In genomic region chr21:27759091-27759659, GRCh38 we compare ENCODE assay signal across 9 cellular contexts.
DNase-seq lines count a peak whose midpoint lies in the region; ATAC-seq and TF ChIP-seq lines count a peak whose summit lies in the region.
"Had no signal": no experiment of that assay in that cellular context is flagged by ENCODE, and none has a peak within 500 bp of the region (broad histone marks: within the 10 kb centered on the region; RNA-seq: fewer than 3 reads in every experiment).

No MANE protein-coding gene starts in this region.

- no peaks in the 10 kb centered on the region for H3K36me3 ChIP-seq in PC-9 (ENCODE audit: low read depth)
- H3K36me3 ChIP-seq in osteoblast (ENCODE audit: insufficient read depth, low read length): no peaks in the 10 kb centered on the region

- CTCF ChIA-PET in PC-9 (lab: Charles Lee): interaction anchor here (0.7 kb wide), 2 partner anchors 260 to 990 kb away, joined by 3 read pairs; no protein-coding TSS in a partner anchor

- no peaks in the 10 kb centered on the region for H3K9me2 ChIP-seq in PC-9 (ENCODE audit: insufficient read depth)

- H3K27me3 ChIP-seq in PC-9 (ENCODE audit: insufficient read depth, low read depth): no peaks in the 10 kb centered on the region
- H3K27me3 ChIP-seq in foreskin keratinocyte: no peaks in the 10 kb centered on the region
- no peaks in the 10 kb centered on the region for H3K27me3 ChIP-seq in osteoblast (ENCODE audit: insufficient read depth, low read length)

- no peak overlapping the region for H3K4me3 Mint-ChIP-seq in stimulated activated naive B cell treated with anti-CD40 and anti-IgM and Interleukin-4, amounts not matched to agents 10 μg/mL and 1 μg/mL and 100 μg/mL, for 72 hours
- H3K4me3 Mint-ChIP-seq: activated T-cell treated with anti-CD3 and anti-CD28 coated beads, Interleukin-2, amount 50 U/mL, for 24 hours had no signal

- H3K4me3 ChIP-seq in PC-9 (no peak overlapping the region), osteoblast (ENCODE audit: insufficient read depth, low read length) (no peak overlapping the region)

- TF ChIP-seq CTCF in PC-9 (conservative IDR thresholded peaks at IDR 0.05) (peak; percentile 40; the same call in 1 of the 2 replicates), foreskin keratinocyte (conservative IDR thresholded peaks at IDR 0.05) (peak; percentile 54), osteoblast (IDR thresholded peaks at IDR 0.05; ENCODE audit: extremely low read depth, low read depth, low read length) (peak; percentile 33)

- H2AFZ ChIP-seq in PC-9: no peak overlapping the region
- no peak overlapping the region for H2AFZ ChIP-seq in osteoblast (ENCODE audit: low read length)

- no peak overlapping the region for H3K27ac Mint-ChIP-seq in stimulated activated naive B cell treated with anti-CD40 and anti-IgM and Interleukin-4, amounts not matched to agents 10 μg/mL and 1 μg/mL and 100 μg/mL, for 72 hours
- H3K27ac Mint-ChIP-seq: activated T-cell treated with anti-CD3 and anti-CD28 coated beads, Interleukin-2, amount 50 U/mL, for 24 hours had no signal

- H3F3A ChIP-seq in PC-9 (ENCODE audit: insufficient read depth, low read depth): no peaks in the 10 kb centered on the region

- no peaks in the 10 kb centered on the region for H4K20me1 ChIP-seq in PC-9 (ENCODE audit: insufficient read depth)
- no peaks in the 10 kb centered on the region for H4K20me1 ChIP-seq in osteoblast (ENCODE audit: insufficient read depth, low read length)

- H3K79me2 ChIP-seq in PC-9 (ENCODE audit: low read depth): no peaks in the 10 kb centered on the region
- no peaks in the 10 kb centered on the region for H3K79me2 ChIP-seq in osteoblast (ENCODE audit: insufficient read depth, low read length)

- no TSS peak for BruUV-seq in PC-9 (replicated peaks; lab: Mats Ljungman, UMichigan)

- no peaks in the 10 kb centered on the region for H3K4me1 Mint-ChIP-seq in stimulated activated naive B cell treated with anti-CD40 and anti-IgM and Interleukin-4, amounts not matched to agents 10 μg/mL and 1 μg/mL and 100 μg/mL, for 72 hours

- DNase-seq in ELF-1 (ENCODE audit: low read depth, low spot score) (peak; percentile 3), PC-9 (peak in 1 of 2 experiments; percentile 27), foreskin keratinocyte (no peak), osteoblast (ENCODE audit: insufficient read length, low spot score, missing footprints) (no peak), KG1 (lab: John Stamatoyannopoulos, UW) (no peak)
- DNase-seq in stimulated activated naive B cell treated with anti-CD40 and anti-IgM and Interleukin-4, amounts not matched to agents 10 μg/mL and 1 μg/mL and 100 μg/mL, for 72 hours: no peak
- DNase-seq: activated T-cell treated with anti-CD3 and anti-CD28 coated beads, Interleukin-2, amount 50 U/mL, for 24 hours had no signal

- H3K9me3 ChIP-seq in PC-9 (ENCODE audit: insufficient read depth, low read depth): no peaks in the 10 kb centered on the region
- H3K9me3 ChIP-seq in osteoblast (ENCODE audit: low read depth, low read length): no peaks in the 10 kb centered on the region

- no peaks in the 10 kb centered on the region for H3K27me3 Mint-ChIP-seq in stimulated activated naive B cell treated with anti-CD40 and anti-IgM and Interleukin-4, amounts not matched to agents 10 μg/mL and 1 μg/mL and 100 μg/mL, for 72 hours
- H3K27me3 Mint-ChIP-seq: activated T-cell treated with anti-CD3 and anti-CD28 coated beads, Interleukin-2, amount 50 U/mL, for 24 hours had no signal

- intact Hi-C loops in PC-9 (cut with micrococcal nuclease; ENCODE audit: unreplicated experiment): loop anchor here (1.0 to 5.0 kb wide), 3 partner anchors 288 to 986 kb away; no protein-coding TSS in a partner anchor

- H3K4me1 ChIP-seq in PC-9 (replicated peaks; ENCODE audit: insufficient read depth) (no peaks in the 10 kb centered on the region), foreskin keratinocyte (peaks cover 12% of the 10 kb centered on the region), osteoblast (ENCODE audit: insufficient read depth, low read length) (peaks cover 5% of the 10 kb centered on the region)

- H3K4me2 ChIP-seq in PC-9: no peak overlapping the region
- H3K4me2 ChIP-seq in osteoblast (ENCODE audit: insufficient read depth, low read length): no peak overlapping the region

- peaks cover 0 to 5% of the 10 kb centered on the region in 2 donors for H3K9me3 Mint-ChIP-seq in stimulated activated naive B cell treated with anti-CD40 and anti-IgM and Interleukin-4, amounts not matched to agents 10 μg/mL and 1 μg/mL and 100 μg/mL, for 72 hours
- H3K9me3 Mint-ChIP-seq: activated T-cell treated with anti-CD3 and anti-CD28 coated beads, Interleukin-2, amount 50 U/mL, for 24 hours had no signal

- no peaks in the 10 kb centered on the region for H3K36me3 Mint-ChIP-seq in stimulated activated naive B cell treated with anti-CD40 and anti-IgM and Interleukin-4, amounts not matched to agents 10 μg/mL and 1 μg/mL and 100 μg/mL, for 72 hours

- no peak for ATAC-seq in foreskin keratinocyte
- no peak for ATAC-seq in stimulated activated naive B cell treated with anti-CD40 and anti-IgM and Interleukin-4, amounts not matched to agents 10 μg/mL and 1 μg/mL and 100 μg/mL, for 72 hours (replicated peaks)
- ATAC-seq in HG02623 (IDR thresholded peaks at IDR 0.05; ENCODE audit: unreplicated experiment): no peak
- no peak for ATAC-seq in HG03342 (IDR thresholded peaks at IDR 0.05; ENCODE audit: unreplicated experiment)

- H3K27ac ChIP-seq in PC-9: no peak overlapping the region
- no peak overlapping the region for H3K27ac ChIP-seq in foreskin keratinocyte
- H3K27ac ChIP-seq in osteoblast (ENCODE audit: low read depth, low read length): no peak overlapping the region

- POLR2A ChIA-PET in PC-9 (lab: Charles Lee; ENCODE audit: unreplicated experiment): no interaction called here
